Comparison of ENCODE assay signal across 17 cellular contexts in genomic region chr6:75941509-75941908, GRCh38.
DNase-seq lines count a peak whose midpoint lies in the region; ATAC-seq, FAIRE-seq and TF ChIP-seq lines count a peak whose summit lies in the region.
"Had no signal": no experiment of that assay in that cellular context is flagged by ENCODE, and none has a peak within 500 bp of the region (broad histone marks: within the 10 kb centered on the region; RNA-seq: fewer than 3 reads in every experiment).

No MANE protein-coding gene starts in this region.

- POLR2A ChIA-PET in HEK293 (lab: Yijun Ruan, JAX) (no interaction called here), IMR-90 (lab: Charles Lee; ENCODE audit: unreplicated experiment) (no interaction called here), K562 (lab: Yijun Ruan, JAX) (no interaction called here)

- no peak for TF ChIP-seq POLR2A in IMR-90 (IDR thresholded peaks at IDR 0.05; ENCODE audit: low read depth, low read length)
- no peak for TF ChIP-seq POLR2A in K562 (conservative IDR thresholded peaks at IDR 0.05)

- H3K27me3 ChIP-seq in IMR-90 (ENCODE audit: control insufficient read depth, insufficient read depth, low read length): peaks cover 15% of the 10 kb centered on the region
- H3K27me3 ChIP-seq in K562 (ENCODE audit: control insufficient read depth in 2 of 2, insufficient read depth in 2 of 2, low read length in 2 of 2): no peaks in the 10 kb centered on the region

- H3K4me1 ChIP-seq in HEK293 (ENCODE audit: control insufficient read depth, insufficient read depth, low read length): no peaks in the 10 kb centered on the region
- H3K4me1 ChIP-seq in IMR-90 (ENCODE audit: control insufficient read depth, insufficient read depth, low read length): no peaks in the 10 kb centered on the region
- H3K4me1 ChIP-seq in K562 (replicated peaks in 1 of 2; ENCODE audit: control insufficient read depth in 2 of 2, insufficient read depth in 2 of 2, low read length in 2 of 2): no peaks in the 10 kb centered on the region

- H3K36me3 ChIP-seq in HEK293 (ENCODE audit: control insufficient read depth in 2 of 2, insufficient read depth in 1 of 2, low read length in 2 of 2) (no peaks in the 10 kb centered on the region), IMR-90 (ENCODE audit: control insufficient read depth, insufficient read depth, low read length) (no peaks in the 10 kb centered on the region), K562 (ENCODE audit: control insufficient read depth, insufficient read depth, low read length) (no peaks in the 10 kb centered on the region; the same call in 2 of the 3 replicates)

- H4K91ac ChIP-seq in IMR-90 (ENCODE audit: insufficient read depth, low read depth, low read length): no peak overlapping the region

- intact Hi-C loops in IMR-90 (cut with micrococcal nuclease) (no loop called here), K562 (cut with micrococcal nuclease) (no loop called here)

- H3K18ac ChIP-seq in IMR-90 (ENCODE audit: low read depth, low read length): no peak overlapping the region

- no peak overlapping the region for H2AK9ac ChIP-seq in IMR-90 (replicated peaks; ENCODE audit: low read depth, low read length, poor library complexity)

- FAIRE-seq in K562 (lab: Jason Lieb, UNC): no peak
- FAIRE-seq: GM12891, GM18507 had no signal

- no peak overlapping the region for H2AK5ac ChIP-seq in IMR-90 (ENCODE audit: low read depth, low read length)

- ATAC-seq in IMR-90 (ENCODE audit: low read depth) (no peak), K562 (no peak), GM21576 (IDR thresholded peaks at IDR 0.05; ENCODE audit: unreplicated experiment) (no peak), HG03108 (IDR thresholded peaks at IDR 0.05; ENCODE audit: unreplicated experiment) (no peak)
- ATAC-seq: HCT116 had no signal

- BruUV-seq in IMR-90 (replicated peaks; lab: Mats Ljungman, UMichigan): no TSS peak
- no TSS peak for BruUV-seq in K562 (replicated peaks; lab: Mats Ljungman, UMichigan)

- H3K4me2 ChIP-seq in IMR-90 (ENCODE audit: low read depth, low read length) (no peak overlapping the region), K562 (ENCODE audit: insufficient read depth, low read length) (no peak overlapping the region)

- H3K9me1 ChIP-seq in IMR-90 (ENCODE audit: insufficient read depth, low read length): no peaks in the 10 kb centered on the region
- no peaks in the 10 kb centered on the region for H3K9me1 ChIP-seq in K562 (ENCODE audit: control insufficient read depth, insufficient read depth, low read length)

- no peak overlapping the region for H2BK20ac ChIP-seq in IMR-90 (ENCODE audit: low read depth, low read length)

- dilution Hi-C loops in IMR-90 (cut with HindIII; ENCODE audit: low sequenced_read_pairs, unreplicated experiment): no loop called here

- CTCF ChIA-PET in HEK293 (lab: Yijun Ruan, JAX): interaction anchor here (0.6 to 1.2 kb wide), 2 partner anchors 87 to 136 kb away, joined by 4 to 6 read pairs; no protein-coding TSS in a partner anchor
- CTCF ChIA-PET in IMR-90 (lab: Yijun Ruan, JAX): no interaction called here
- CTCF ChIA-PET in K562 (lab: Yijun Ruan, JAX; ENCODE audit: low intra/inter-chr PET ratio): no interaction called here

- TF ChIP-seq EP300 in K562 (IDR thresholded peaks at IDR 0.05; ENCODE audit: low read length): no peak

- H3K23ac ChIP-seq in IMR-90 (ENCODE audit: low read depth, low read length): no peak overlapping the region

- WGBS in IMR-90 (ENCODE audit: extremely low coverage in 2 of 2, insufficient read length in 1 of 2), 2 experiments: no CpG with 5 or more reads among the region's 1 CpG
- 0% methylated on average over 1 of the region's 1 CpG for WGBS in K562 (ENCODE audit: insufficient coverage, low coverage, missing lambda C conversion rate)

- no peaks in the 10 kb centered on the region for H3K79me2 ChIP-seq in K562 (ENCODE audit: control insufficient read depth, insufficient read depth, low read length)

- H2BK15ac ChIP-seq in IMR-90 (ENCODE audit: low read depth, low read length): no peak overlapping the region

- H3K27ac ChIP-seq in HEK293 (ENCODE audit: extremely low read depth, low read depth, low read length) (no peak overlapping the region), IMR-90 (ENCODE audit: insufficient read depth, low read length) (no peak overlapping the region), K562 (ENCODE audit: extremely low read depth, low read depth, low read length) (no peak overlapping the region)

- H3K9me3 ChIP-seq in HEK293 (ENCODE audit: control insufficient read depth, insufficient read depth, low read depth, low read length): no peaks in the 10 kb centered on the region
- H3K9me3 ChIP-seq in IMR-90 (ENCODE audit: control insufficient read depth, insufficient read depth, low read length): no peaks in the 10 kb centered on the region
- H3K9me3 ChIP-seq in K562 (replicated peaks; ENCODE audit: control insufficient read depth, insufficient read depth, low read depth, low read length): no peaks in the 10 kb centered on the region

- DNase-seq in IMR-90: no peak
- DNase-seq in K562 (ENCODE audit: extremely low read depth in 1 of 4, low spot score in 3 of 4): no peak
- DNase-seq in GOT3 (lab: John Stamatoyannopoulos, UW): no peak
- DNase-seq: C1 segment of cervical spinal cord; Calu3; CD4-positive, alpha-beta memory T cell; COR-L47; DMS79 treated with DMSO at 0.1 percent for 48 hours; GF-D8; H9; HFFc6 had no signal

- H3K9ac ChIP-seq in IMR-90 (ENCODE audit: low read depth, low read length) (no peak overlapping the region), K562 (ENCODE audit: insufficient read depth in 1 of 2, low read depth in 2 of 2, low read length in 2 of 2) (no peak overlapping the region)

- no peak overlapping the region for H4K5ac ChIP-seq in IMR-90 (ENCODE audit: low read depth, low read length)

- no peak overlapping the region for H2BK120ac ChIP-seq in IMR-90 (ENCODE audit: low read depth, low read length)

- no peak overlapping the region for H3K14ac ChIP-seq in IMR-90 (replicated peaks; ENCODE audit: low read depth, low read length)

- TF ChIP-seq CTCF in HEK293 (tag by site-specific recombination; IDR thresholded peaks at IDR 0.05) (no peak), IMR-90 (conservative IDR thresholded peaks at IDR 0.05; ENCODE audit: low read depth, low read length) (no peak), K562 (IDR thresholded peaks at IDR 0.05 in 2 of 3, conservative IDR thresholded peaks at IDR 0.05 in 1 of 3; ENCODE audit: insufficient read depth in 2 of 3, low read depth in 1 of 3, low read length in 3 of 3) (no peak)

- H3K79me1 ChIP-seq in IMR-90 (ENCODE audit: low read depth in 1 of 2, low read length in 2 of 2): no peaks in the 10 kb centered on the region

- H3K56ac ChIP-seq in IMR-90 (ENCODE audit: extremely low read depth, insufficient read depth, low read length): no peak overlapping the region

- TF ChIP-seq RAD21 in IMR-90 (IDR thresholded peaks at IDR 0.05; ENCODE audit: low read length) (no peak), K562 (CRISPR knock-in tag; conservative IDR thresholded peaks at IDR 0.05 in 1 of 2, IDR thresholded peaks at IDR 0.05 in 1 of 2) (no peak)

- H3K4me3 ChIP-seq in HEK293 (ENCODE audit: low read depth, low read length): no peak overlapping the region
- H3K4me3 ChIP-seq in IMR-90 (ENCODE audit: insufficient read depth, low read depth, low read length): no peak overlapping the region
- no peak overlapping the region for H3K4me3 ChIP-seq in K562

- no peak overlapping the region for H3K4ac ChIP-seq in IMR-90 (ENCODE audit: low read depth, low read length)

- no peak overlapping the region for H4K8ac ChIP-seq in IMR-90 (ENCODE audit: low read depth in 2 of 2, low read length in 2 of 2)

- H4K20me1 ChIP-seq in IMR-90 (ENCODE audit: insufficient read depth, low read length) (no peaks in the 10 kb centered on the region), K562 (replicated peaks; ENCODE audit: control insufficient read depth, insufficient read depth, low read length) (no peaks in the 10 kb centered on the region)

- H2BK5ac ChIP-seq in IMR-90 (ENCODE audit: low read depth, low read length, poor library complexity, severe bottlenecking): no peak overlapping the region

- H2AFZ ChIP-seq in IMR-90 (replicated peaks; ENCODE audit: low read length, poor library complexity): no peak overlapping the region
- H2AFZ ChIP-seq in K562 (ENCODE audit: low read depth, low read length): no peak overlapping the region

- in situ Hi-C loops in IMR-90 (cut with MboI; ENCODE audit: low sequenced_read_pairs) (no loop called here), K562 (cut with MboI) (loop anchor here (25.0 kb wide), 1 partner anchor 1521 kb away; the partner anchor contains the start of gene HTR1B)

TF ChIP-seq in HEK293, 187 proteins besides CTCF, POLR2A, EP300 and RAD21 (continues in another document):
- TF ChIP-seq OSR2 (tag by site-specific recombination; IDR thresholded peaks at IDR 0.05) (no peak), ZBTB1 (tag by site-specific recombination; IDR thresholded peaks at IDR 0.05) (no peak)

TF ChIP-seq in IMR-90, 13 proteins besides CTCF, POLR2A, EP300 and RAD21:
- TF ChIP-seq CEBPB (IDR thresholded peaks at IDR 0.05; ENCODE audit: low read depth, low read length): peak; percentile 60
- TF ChIP-seq MAFK (IDR thresholded peaks at IDR 0.05; ENCODE audit: low read depth, low read length): no peak
TF ChIP-seq in IMR-90: peak in this region for 1.
